21 cellular contexts compared by ENCODE assay signal in genomic region chr12:8562310-8562709, GRCh38.
DNase-seq lines count a peak whose midpoint lies in the region; TF ChIP-seq lines count a peak whose summit lies in the region.
"Had no signal": no experiment of that assay in that cellular context is flagged by ENCODE, and none has a peak within 500 bp of the region (broad histone marks: within the 10 kb centered on the region; RNA-seq: fewer than 3 reads in every experiment).

No MANE protein-coding gene starts in this region.

- no peaks in the 10 kb centered on the region for H4K20me1 ChIP-seq in OCI-LY3 (ENCODE audit: insufficient read depth, low read length)
- H4K20me1 ChIP-seq: BLaER1 treated with 17β-estradiol and CSF1 and Interleukin-3, amounts not matched to agents 10 nM and 100 nM had no signal

- DNase-seq in GOT3 (lab: John Stamatoyannopoulos, UW) (no peak), DMS153 (lab: John Stamatoyannopoulos, UW) (no peak), AG08396 (ENCODE audit: low spot score) (no peak)
- DNase-seq: activated CD4-positive, alpha-beta T cell treated with anti-CD3 and anti-CD28 coated beads, Interleukin-2, amount 50 U/mL, for 4 hours; activated naive CD8-positive, alpha-beta T cell treated with anti-CD3 and anti-CD28 coated beads, Interleukin-2, amount 10 ng/mL, durations not matched to agents 7 days and 5 days; activated T-cell treated with anti-CD3 and anti-CD28 coated beads, Interleukin-2, amount 50 U/mL, for 24 hours; dermis blood vessel endothelial cell; heart right ventricle; IMR-90; islet precursor cell; natural killer cell; NCI-H1105; NCI-H774 had no signal

- no peak overlapping the region for H3K4me3 ChIP-seq in OCI-LY3 (ENCODE audit: low read length)
- H3K4me3 ChIP-seq in iPS-20b (ENCODE audit: low read length): peak overlapping the region; percentile 7; the same call in 1 of the 2 replicates
- H3K4me3 ChIP-seq: BLaER1 treated with 17β-estradiol and CSF1 and Interleukin-3, amounts not matched to agents 10 nM and 100 nM; breast epithelium; esophagus muscularis mucosa; heart right ventricle; thoracic aorta had no signal

- H3K4me1 ChIP-seq in OCI-LY3 (ENCODE audit: low read length) (no peaks in the 10 kb centered on the region), iPS-20b (ENCODE audit: insufficient read depth, low read length) (peaks cover 15% of the 10 kb centered on the region; the same call in 1 of the 2 replicates)
- H3K4me1 ChIP-seq: breast epithelium, esophagus muscularis mucosa had no signal

- H3K27ac ChIP-seq in C4-2B (no peak overlapping the region), OCI-LY3 (ENCODE audit: low read length) (no peak overlapping the region), iPS-20b (ENCODE audit: low read length) (no peak overlapping the region)
- H3K27ac ChIP-seq: BLaER1 treated with 17β-estradiol and CSF1 and Interleukin-3, amounts not matched to agents 10 nM and 100 nM; breast epithelium; esophagus muscularis mucosa; heart right ventricle; thoracic aorta had no signal

- H3K36me3 ChIP-seq in OCI-LY3 (replicated peaks; ENCODE audit: low read depth, low read length) (no peaks in the 10 kb centered on the region), iPS-20b (ENCODE audit: insufficient read depth, low read depth, low read length) (no peaks in the 10 kb centered on the region)
- H3K36me3 ChIP-seq: breast epithelium, esophagus muscularis mucosa, heart right ventricle, thoracic aorta had no signal

- H3K9me3 ChIP-seq in OCI-LY3 (ENCODE audit: insufficient read depth, low read length): peaks cover 2% of the 10 kb centered on the region; the same call in 1 of the 2 replicates
- H3K9me3 ChIP-seq in iPS-20b (ENCODE audit: insufficient read depth, low read depth, low read length): peaks cover 7% of the 10 kb centered on the region

- H3K9ac ChIP-seq in OCI-LY3 (ENCODE audit: low read length) (no peak overlapping the region), iPS-20b (ENCODE audit: low read depth, low read length) (no peak overlapping the region)
- H3K9ac ChIP-seq: BLaER1 treated with 17β-estradiol and CSF1 and Interleukin-3, amounts not matched to agents 10 nM and 100 nM had no signal

- no peaks in the 10 kb centered on the region for H3K79me2 ChIP-seq in OCI-LY3 (ENCODE audit: low read length)

- H3K27me3 ChIP-seq in OCI-LY3 (ENCODE audit: low read depth, low read length) (no peaks in the 10 kb centered on the region), iPS-20b (ENCODE audit: insufficient read depth, low read length) (no peaks in the 10 kb centered on the region)
- H3K27me3 ChIP-seq: BLaER1 treated with 17β-estradiol and CSF1 and Interleukin-3, amounts not matched to agents 10 nM and 100 nM; breast epithelium had no signal

- H3K4me2 ChIP-seq in OCI-LY3 (ENCODE audit: low read length): no peak overlapping the region
- H3K4me2 ChIP-seq: BLaER1 treated with 17β-estradiol and CSF1 and Interleukin-3, amounts not matched to agents 10 nM and 100 nM had no signal

- no peak overlapping the region for H2AFZ ChIP-seq in OCI-LY3 (ENCODE audit: low read depth, low read length)

- peak; percentile 64 for TF ChIP-seq CTCF in C4-2B (conservative IDR thresholded peaks at IDR 0.05)
- TF ChIP-seq CTCF in GM12873 (IDR thresholded peaks at IDR 0.05; ENCODE audit: insufficient read depth, low read depth, low read length, missing control alignments): peak; percentile 45
- TF ChIP-seq CTCF in OCI-LY3 (IDR thresholded peaks at IDR 0.05; ENCODE audit: low read depth, low read length): peak; percentile 28
